ENCODE assay signal across 23 cellular contexts in the genomic region with DNA sequence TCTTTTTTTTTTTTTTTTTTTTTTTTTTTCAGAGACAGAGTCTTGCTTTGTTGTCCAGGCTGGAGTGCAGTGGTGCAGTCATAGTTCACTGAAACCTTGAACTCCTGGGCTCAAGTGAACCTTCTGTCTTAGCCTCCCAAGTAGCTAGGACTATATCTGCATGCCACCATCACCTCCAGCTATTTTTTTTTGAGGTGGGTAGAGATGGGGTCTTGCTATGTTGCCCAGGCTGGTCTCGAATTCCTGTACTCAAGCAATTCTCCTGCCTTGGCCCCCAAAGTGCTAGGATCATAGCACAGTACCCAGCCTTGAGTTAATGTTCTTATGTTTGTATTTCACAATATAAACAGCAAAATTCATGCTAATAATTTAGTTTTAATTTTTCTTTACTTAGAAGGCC.
DNase-seq lines count a peak whose midpoint lies in the region; ATAC-seq, FAIRE-seq and TF ChIP-seq lines count a peak whose summit lies in the region.
"Had no signal": no experiment of that assay in that cellular context is flagged by ENCODE, and none has a peak within 500 bp of the region (broad histone marks: within the 10 kb centered on the region; RNA-seq: fewer than 3 reads in every experiment).

No MANE protein-coding gene starts in this region.

- H2AFZ ChIP-seq in H1 (ENCODE audit: low read length), result no peak overlapping the region

- no peak for FAIRE-seq in H1 (lab: Jason Lieb, UNC)
- FAIRE-seq: A549, D721Med, GM12878, GM12892, GM18507, GM19239 had no signal

- no peak overlapping the region for H2BK120ac ChIP-seq in H1 (replicated peaks; ENCODE audit: low read depth, low read length)

- H3K56ac ChIP-seq in H1 (replicated peaks; ENCODE audit: insufficient read length, low read depth, low read length), result no peak overlapping the region

- no peaks in the 10 kb centered on the region for H3K79me2 ChIP-seq in H1 (ENCODE audit: control insufficient read depth in 1 of 2, insufficient read depth in 2 of 2, low read length in 2 of 2)

- no peak overlapping the region for H2BK5ac ChIP-seq in H1 (ENCODE audit: low read depth, low read length)

- no peak overlapping the region for H3K23ac ChIP-seq in H1 (ENCODE audit: insufficient read length)

- no peak overlapping the region for H3K14ac ChIP-seq in H1 (ENCODE audit: insufficient read length)

- H3K36me3 ChIP-seq in H1 (ENCODE audit: control insufficient read depth in 2 of 4, insufficient read depth in 4 of 4, low read length in 3 of 4) (no peaks in the 10 kb centered on the region), right lobe of liver (no peaks in the 10 kb centered on the region)
- H3K36me3 ChIP-seq: BLaER1 treated with 17β-estradiol and CSF1 and Interleukin-3, amounts not matched to agents 10 nM and 100 nM had no signal

- POLR2A ChIA-PET in WTC11 (lab: Charles Lee) (interaction anchor here (0.7 to 0.8 kb wide), 2 partner anchors 51 to 64 kb away, joined by 3 to 4 read pairs; no protein-coding TSS in a partner anchor), H1 (lab: Charles Lee; ENCODE audit: partially characterized antibody) (interaction anchor here (0.9 to 1.5 kb wide), 2 partner anchors 14 to 21 kb away, joined by 3 to 5 read pairs; no protein-coding TSS in a partner anchor)

- no peak overlapping the region for H3K9ac ChIP-seq in H1 (replicated peaks in 1 of 4; ENCODE audit: extremely low read depth in 1 of 4, low read depth in 3 of 4, low read length in 3 of 4)
- H3K9ac ChIP-seq: BLaER1 treated with 17β-estradiol and CSF1 and Interleukin-3, amounts not matched to agents 10 nM and 100 nM had no signal

- H4K20me1 ChIP-seq in H1 (replicated peaks in 1 of 2; ENCODE audit: control insufficient read depth in 1 of 2, insufficient read depth in 2 of 2, low read length in 2 of 2), result no peaks in the 10 kb centered on the region
- H4K20me1 ChIP-seq: BLaER1 treated with 17β-estradiol and CSF1 and Interleukin-3, amounts not matched to agents 10 nM and 100 nM had no signal

- no peak for TF ChIP-seq EP300 in H1 (IDR thresholded peaks at IDR 0.05; ENCODE audit: borderline replicate concordance in 1 of 2, low read depth in 2 of 2, low read length in 2 of 2)

- H3K4me1 ChIP-seq in H1 (replicated peaks in 1 of 4; ENCODE audit: control insufficient read depth in 3 of 4, insufficient read depth in 4 of 4, low read length in 3 of 4), result peaks cover 0 to 5% (median 1%) of the 10 kb centered on the region in 4 experiments; a peak in 3 of 7 replicates
- H3K4me1 ChIP-seq in right lobe of liver, result peaks cover 0 to 56% (median 14%) of the 10 kb centered on the region in 4 donors
- H3K4me1 ChIP-seq: A549; BLaER1 treated with 17β-estradiol and CSF1 and Interleukin-3, amounts not matched to agents 10 nM and 100 nM; Caco-2 had no signal

- H2BK12ac ChIP-seq in H1 (ENCODE audit: low read depth, low read length), result no peak overlapping the region

- no peak for TF ChIP-seq RAD21 in H1 (IDR thresholded peaks at IDR 0.05 in 1 of 2, conservative IDR thresholded peaks at IDR 0.05 in 1 of 2; ENCODE audit: low read depth in 2 of 2, low read length in 2 of 2)

- H3K27me3 Mint-ChIP-seq in WTC11 (ENCODE audit: low read depth), result peaks cover 8% of the 10 kb centered on the region; the same call in 1 of the 2 replicates
- H3K27me3 Mint-ChIP-seq: CD4-positive, alpha-beta T cell had no signal

- no peak overlapping the region for H2BK15ac ChIP-seq in H1 (ENCODE audit: low read length)

- TF ChIP-seq POLR2A in H1 (IDR thresholded peaks at IDR 0.05; ENCODE audit: control extremely low read depth in 1 of 2, low read depth in 2 of 2, low read length in 2 of 2), result no peak
- TF ChIP-seq POLR2A in right lobe of liver (IDR thresholded peaks at IDR 0.05), result no peak

- CTCF ChIA-PET in WTC11 (lab: Charles Lee) (interaction anchor here (0.6 to 1.5 kb wide), 3 partner anchors 12 to 25 kb away, joined by 4 to 6 read pairs (median 5); no protein-coding TSS in a partner anchor), H1 (lab: Charles Lee; ENCODE audit: partially characterized antibody) (interaction anchor here (0.6 to 1.9 kb wide), 6 partner anchors 14 to 95 kb away, joined by 3 to 6 read pairs (median 4); no protein-coding TSS in a partner anchor)

- H3K27ac ChIP-seq in H1 (ENCODE audit: low read depth, low read length), result no peak overlapping the region
- H3K27ac ChIP-seq in right lobe of liver, result peak overlapping the region in 2 of 3 donors; percentile 89 to 95
- H3K27ac ChIP-seq: 22Rv1; A549; BLaER1 treated with 17β-estradiol and CSF1 and Interleukin-3, amounts not matched to agents 10 nM and 100 nM; C4-2B had no signal

- H3K36me3 Mint-ChIP-seq in WTC11, result peaks cover 12% of the 10 kb centered on the region
- H3K36me3 Mint-ChIP-seq in activated naive CD4-positive, alpha-beta T cell treated with anti-CD3 and anti-CD28 coated beads, Interleukin-2, amount 50 U/mL, for 72 hours, result peaks cover 0 to 5% of the 10 kb centered on the region in 2 donors
- H3K36me3 Mint-ChIP-seq: CD8-positive, alpha-beta T cell had no signal

- no peak for DNase-seq in WTC11 (ENCODE audit: low spot score)
- DNase-seq in H1 (ENCODE audit: low read depth in 1 of 2, low spot score in 2 of 2), result no peak
- DNase-seq in right lobe of liver, result no peak
- DNase-seq in activated naive CD4-positive, alpha-beta T cell treated with anti-CD3 and anti-CD28 coated beads, Interleukin-2, amount 50 U/mL, for 72 hours (ENCODE audit: low spot score in 2 of 2), result no peak
- DNase-seq: AML-193; Caco-2; Calu3; CD4-positive, alpha-beta T cell; CD8-positive, alpha-beta T cell; DND-41; EL; GDM1 had no signal

- no peak overlapping the region for H2BK20ac ChIP-seq in H1 (ENCODE audit: low read length)

- no peak overlapping the region for H3K4me3 ChIP-seq in H1 (ENCODE audit: extremely low read depth in 1 of 4, insufficient read depth in 2 of 4, low read depth in 3 of 4, low read length in 4 of 4)
- H3K4me3 ChIP-seq in right lobe of liver, result no peak overlapping the region
- H3K4me3 ChIP-seq: A549; BLaER1 treated with 17β-estradiol and CSF1 and Interleukin-3, amounts not matched to agents 10 nM and 100 nM; GM12878 had no signal

- TF ChIP-seq CTCF in WTC11 (IDR thresholded peaks at IDR 0.05), result no peak
- no peak for TF ChIP-seq CTCF in H1 (IDR thresholded peaks at IDR 0.05; ENCODE audit: control extremely low read depth in 1 of 3, insufficient read depth in 1 of 3, low read depth in 1 of 3, low read length in 3 of 3)
- no peak for TF ChIP-seq CTCF in right lobe of liver (IDR thresholded peaks at IDR 0.05)

- H4K8ac ChIP-seq in H1 (ENCODE audit: extremely low read depth, insufficient read depth, low read length), result no peak overlapping the region

- no peaks in the 10 kb centered on the region; a peak in 1 of 7 replicates for H3K27me3 ChIP-seq in H1 (replicated peaks in 1 of 4; ENCODE audit: control insufficient read depth in 3 of 4, extremely low read depth in 1 of 4, insufficient read depth in 3 of 4, low read length in 3 of 4)
- no peaks in the 10 kb centered on the region for H3K27me3 ChIP-seq in right lobe of liver
- H3K27me3 ChIP-seq: BLaER1 treated with 17β-estradiol and CSF1 and Interleukin-3, amounts not matched to agents 10 nM and 100 nM had no signal

- no peak overlapping the region for H4K5ac ChIP-seq in H1 (ENCODE audit: insufficient read length, low read depth, low read length)

- no peak overlapping the region for H3K4me3 Mint-ChIP-seq in WTC11
- H3K4me3 Mint-ChIP-seq: B cell; CD4-positive, alpha-beta T cell; CD8-positive, alpha-beta T cell had no signal

- intact Hi-C loops in right lobe of liver (cut with DNase I), result loop anchor here in 1 of 2 donors (5.0 kb wide), 1 partner anchor 47 kb away; no protein-coding TSS in a partner anchor

- H3K27ac Mint-ChIP-seq in WTC11, result no peak overlapping the region
- H3K27ac Mint-ChIP-seq in activated naive CD4-positive, alpha-beta T cell treated with anti-CD3 and anti-CD28 coated beads, Interleukin-2, amount 50 U/mL, for 72 hours, result no peak overlapping the region
- H3K27ac Mint-ChIP-seq: B cell; CD4-positive, alpha-beta T cell; CD8-positive, alpha-beta T cell had no signal

- ATAC-seq in WTC11, result no peak
- ATAC-seq in right lobe of liver, result no peak
- no peak for ATAC-seq in GM18907 (IDR thresholded peaks at IDR 0.05; ENCODE audit: unreplicated experiment)
- ATAC-seq in activated naive CD4-positive, alpha-beta T cell treated with anti-CD3 and anti-CD28 coated beads, Interleukin-2, amount 50 U/mL, for 72 hours, result no peak
- ATAC-seq: A549; CD8-positive, alpha-beta T cell; GM12878 had no signal

- H2AK5ac ChIP-seq in H1 (ENCODE audit: low read depth, low read length), result no peak overlapping the region

- no peak overlapping the region; a peak in 1 of 4 replicates for H3K4me2 ChIP-seq in H1 (ENCODE audit: insufficient read depth in 1 of 2, low read depth in 2 of 2, low read length in 2 of 2)
- H3K4me2 ChIP-seq: A549; BLaER1 treated with 17β-estradiol and CSF1 and Interleukin-3, amounts not matched to agents 10 nM and 100 nM had no signal

- no peak overlapping the region for H3K18ac ChIP-seq in H1 (ENCODE audit: extremely low read depth, low read length)

- H3K79me1 ChIP-seq in H1 (ENCODE audit: low read depth, low read length), result no peaks in the 10 kb centered on the region

- H3K23me2 ChIP-seq in H1 (ENCODE audit: low read depth, low read length), result no peaks in the 10 kb centered on the region

- 83% methylated on average over 1 of the region's 1 CpG; no CpG with 5 or more reads in 1 of the 2 experiments for WGBS in H1 (ENCODE audit: extremely low coverage in 1 of 2, insufficient coverage in 1 of 2, insufficient read length in 1 of 2, insufficient replicate concordance in 2 of 2, low coverage in 1 of 2, low lambda C conversion rate in 2 of 2, missing lambda C conversion rate in 1 of 2), 2 experiments
- 83% methylated on average over 1 of the region's 1 CpG for WGBS in right lobe of liver (ENCODE audit: insufficient coverage, low coverage, low lambda C conversion rate, missing lambda C conversion rate)

- H3K4ac ChIP-seq in H1 (replicated peaks; ENCODE audit: insufficient read length, low read depth, low read length), result no peak overlapping the region

- peaks cover 35% of the 10 kb centered on the region for H3K4me1 Mint-ChIP-seq in WTC11
- H3K4me1 Mint-ChIP-seq: B cell had no signal

- no peak overlapping the region for H4K91ac ChIP-seq in H1 (replicated peaks; ENCODE audit: insufficient read length, low read length)

- H3K9me3 ChIP-seq in H1 (ENCODE audit: insufficient read depth in 2 of 2, low read depth in 1 of 2, low read length in 1 of 2) (peaks cover 3 to 8% of the 10 kb centered on the region in 2 experiments; a peak in 3 of 4 replicates), right lobe of liver (no peaks in the 10 kb centered on the region)
- H3K9me3 ChIP-seq: Caco-2 had no signal

- H3K9me3 Mint-ChIP-seq in WTC11, result peaks cover 24% of the 10 kb centered on the region
- peaks cover 0 to 3% of the 10 kb centered on the region in 2 donors for H3K9me3 Mint-ChIP-seq in activated naive CD4-positive, alpha-beta T cell treated with anti-CD3 and anti-CD28 coated beads, Interleukin-2, amount 50 U/mL, for 72 hours

TF ChIP-seq in H1, 55 proteins besides CTCF, POLR2A, EP300 and RAD21:
- TF ChIP-seq KDM1A (IDR thresholded peaks at IDR 0.05; ENCODE audit: borderline replicate concordance, low read length), result 0 out of 2 replicates have a peak, but pooled peaks have one; percentile 38
- TF ChIP-seq SRF (IDR thresholded peaks at IDR 0.05; ENCODE audit: low read depth, low read length), result no peak
TF ChIP-seq in H1: peak in this region for 1.
